Comparison of ENCODE assay signal across 29 cellular contexts in genomic region chr22:38817196-38817595, GRCh38. TPM values are rescaled to one million over a fixed set of nuclear protein-coding genes. Genes with fewer than 3 reads are reported as not detected.
DNase-seq lines count a peak whose midpoint lies in the region; ATAC-seq and TF ChIP-seq lines count a peak whose summit lies in the region.
"Had no signal": no experiment of that assay in that cellular context is flagged by ENCODE, and none has a peak within 500 bp of the region (broad histone marks: within the 10 kb centered on the region; RNA-seq: fewer than 3 reads in every experiment).

No MANE protein-coding gene starts in this region.

- H3K9me3 ChIP-seq in osteoblast (ENCODE audit: low read depth, low read length) (no peaks in the 10 kb centered on the region), right lobe of liver (no peaks in the 10 kb centered on the region)
- H3K9me3 ChIP-seq: A549; BE2C; BLaER1; BLaER1 treated with 17β-estradiol and CSF1 and Interleukin-3, amounts not matched to agents 10 nM and 100 nM; Caco-2 had no signal

- H3K4me2 ChIP-seq in osteoblast (ENCODE audit: insufficient read depth, low read length): no peak overlapping the region
- H3K4me2 ChIP-seq: A549; BLaER1; BLaER1 treated with 17β-estradiol and CSF1 and Interleukin-3, amounts not matched to agents 10 nM and 100 nM had no signal

- no peaks in the 10 kb centered on the region for H3K36me3 ChIP-seq in osteoblast (ENCODE audit: insufficient read depth, low read length)
- H3K36me3 ChIP-seq in right lobe of liver: no peaks in the 10 kb centered on the region
- H3K36me3 ChIP-seq: BE2C; BLaER1; BLaER1 treated with 17β-estradiol and CSF1 and Interleukin-3, amounts not matched to agents 10 nM and 100 nM had no signal

- intact Hi-C loops in right lobe of liver (cut with DNase I): no loop called here

- no peak overlapping the region for H3K27ac ChIP-seq in osteoblast (ENCODE audit: low read depth, low read length)
- no peak overlapping the region for H3K27ac ChIP-seq in right lobe of liver
- H3K27ac ChIP-seq: 22Rv1; A549; BLaER1; BLaER1 treated with 17β-estradiol and CSF1 and Interleukin-3, amounts not matched to agents 10 nM and 100 nM; C4-2B had no signal

- TF ChIP-seq CTCF in osteoblast (IDR thresholded peaks at IDR 0.05; ENCODE audit: extremely low read depth, low read depth, low read length): no peak
- no peak for TF ChIP-seq CTCF in right lobe of liver (IDR thresholded peaks at IDR 0.05)

- TF ChIP-seq POLR2A in right lobe of liver (IDR thresholded peaks at IDR 0.05): no peak

- DNase-seq in RPMI8226 (peak; percentile 71), osteoblast (ENCODE audit: insufficient read length, low spot score, missing footprints) (peak; percentile 64), right lobe of liver (no peak), NCI-H1092 treated with DMSO at 0.1 percent for 48 hours (lab: John Stamatoyannopoulos, UW) (no peak)
- DNase-seq: 8988T; ACHN; AML-193; BE2C; C1 segment of cervical spinal cord; Caco-2; Calu3; CD4-positive, alpha-beta memory T cell; CD4-positive, alpha-beta T cell; CD4-positive, CD25-positive, alpha-beta regulatory T cell; CD8-positive, alpha-beta memory T cell; CD8-positive, alpha-beta T cell; COR-L47; DMS 273 treated with DMSO at 0.1 percent for 48 hours; DMS153; DMS53; DMS79; DMS79 treated with DMSO at 0.1 percent for 48 hours; DND-41; EL had no signal

- H3K4me3 ChIP-seq in osteoblast (ENCODE audit: insufficient read depth, low read length): no peak overlapping the region
- no peak overlapping the region for H3K4me3 ChIP-seq in right lobe of liver
- H3K4me3 ChIP-seq: A549; BLaER1; BLaER1 treated with 17β-estradiol and CSF1 and Interleukin-3, amounts not matched to agents 10 nM and 100 nM had no signal

- no peaks in the 10 kb centered on the region for H3K79me2 ChIP-seq in osteoblast (ENCODE audit: insufficient read depth, low read length)

- ATAC-seq in right lobe of liver: no peak
- ATAC-seq: A549; CD8-positive, alpha-beta T cell had no signal

- H2AFZ ChIP-seq in osteoblast (ENCODE audit: low read length): no peak overlapping the region

- H3K4me1 ChIP-seq in osteoblast (ENCODE audit: insufficient read depth, low read length) (no peaks in the 10 kb centered on the region), right lobe of liver (no peaks in the 10 kb centered on the region)
- H3K4me1 ChIP-seq: A549, BE2C, Caco-2 had no signal

- 75% methylated on average over 6 of the region's 6 CpGs for WGBS in right lobe of liver (ENCODE audit: insufficient coverage, low coverage, low lambda C conversion rate, missing lambda C conversion rate)

- peaks cover 6% of the 10 kb centered on the region for H3K27me3 ChIP-seq in osteoblast (ENCODE audit: insufficient read depth, low read length)
- H3K27me3 ChIP-seq in right lobe of liver: no peaks in the 10 kb centered on the region
- H3K27me3 ChIP-seq: BE2C; BLaER1; BLaER1 treated with 17β-estradiol and CSF1 and Interleukin-3, amounts not matched to agents 10 nM and 100 nM had no signal

- no peaks in the 10 kb centered on the region for H4K20me1 ChIP-seq in osteoblast (ENCODE audit: insufficient read depth, low read length)
- H4K20me1 ChIP-seq: BLaER1 had no signal

RNA-seq across cellular contexts. Expression of gene DNAL4, which starts 23.3 kb away (rescaled TPM):
- total RNA-seq in osteoblast (15.9 and 17.0 TPM in 2 replicates), right lobe of liver (1 to 10 TPM; 2.0 to 6.2 (median 5.1) TPM)

RNA-seq across cellular contexts. Expression of gene NPTXR, which starts 26.6 kb away (rescaled TPM):
- total RNA-seq in osteoblast (0.72 and 1.5 TPM in 2 replicates), right lobe of liver (under 1 TPM; 0.18 to 0.68 (median 0.28) TPM)

RNA-seq across cellular contexts. Expression of gene CBX6, which starts 54.8 kb away (rescaled TPM):
- total RNA-seq in osteoblast: 58.6 and 59.5 TPM in 2 replicates
- total RNA-seq in right lobe of liver: 10 to 100 TPM in 4 of 6 experiments, 1 to 10 TPM in 2; 7.8 to 22.5 (median 12.1) TPM

Comparison
In these comparisons a context has a peak if more than half of its experiments do, and no peak if none do; other contexts are left out.
1. DNase-seq: peak in RPMI8226 (single experiment) and osteoblast (single experiment); none in right lobe of liver (0 of 3) and NCI-H1092 treated with DMSO at 0.1 percent for 48 hours (single experiment).